In genomic region chr20:9427430-9427829, GRCh38 we compare ENCODE assay signal across 26 cellular contexts.
"Had no signal": no experiment of that assay in that cellular context is flagged by ENCODE, and none has a peak within 500 bp of the region (broad histone marks: within the 10 kb centered on the region; RNA-seq: fewer than 3 reads in every experiment).

No MANE protein-coding gene starts in this region.

- H3K36me3 Mint-ChIP-seq: naive thymus-derived CD8-positive, alpha-beta T cell; stimulated activated memory B cell treated with anti-CD40 and anti-IgM and Interleukin-4, amounts not matched to agents 10 μg/mL and 1 μg/mL and 100 μg/mL, for 72 hours had no signal

- H3K9me3 Mint-ChIP-seq: naive thymus-derived CD8-positive, alpha-beta T cell; stimulated activated memory B cell treated with anti-CD40 and anti-IgM and Interleukin-4, amounts not matched to agents 10 μg/mL and 1 μg/mL and 100 μg/mL, for 72 hours; stimulated activated naive CD8-positive, alpha-beta T cell treated with anti-CD3 and anti-CD28 coated beads, Interleukin-15, amount 100 ng/mL, for 72 hours had no signal

- H3K4me1 Mint-ChIP-seq: naive thymus-derived CD8-positive, alpha-beta T cell; stimulated activated memory B cell treated with anti-CD40 and anti-IgM and Interleukin-4, amounts not matched to agents 10 μg/mL and 1 μg/mL and 100 μg/mL, for 72 hours; stimulated activated naive CD8-positive, alpha-beta T cell treated with anti-CD3 and anti-CD28 coated beads, Interleukin-15, amount 100 ng/mL, for 72 hours had no signal

- H3K27me3 ChIP-seq: left lung, ovary, right atrium auricular region, right lobe of liver, testis, thyroid gland, transverse colon, upper lobe of left lung, vagina had no signal

- DNase-seq: hippocampal formation; kidney glomerular epithelial cell; left colon; left lung; lower lobe of right lung; mammary epithelial cell; mesenchymal stem cell; midbrain; naive thymus-derived CD8-positive, alpha-beta T cell; ovary; right lobe of liver; stimulated activated CD4-positive, alpha-beta T cell treated with anti-CD3 and anti-CD28 coated beads, Interleukin-1b, Interleukin-23, amount 100 ng/mL, for 48 hours; stimulated activated CD4-positive, alpha-beta T cell treated with anti-CD3 and anti-CD28 coated beads, Interleukin-2, amount 100 ng/mL, for 48 hours; stimulated activated CD4-positive, alpha-beta T cell treated with anti-CD3 and anti-CD28 coated beads, Interleukin-4, amount 100 ng/mL, for 4 hours; stimulated activated CD8-positive, alpha-beta memory T cell treated with anti-CD3 and anti-CD28 coated beads, Interleukin-4, amount 100 ng/mL, for 48 hours; stimulated activated naive CD4-positive, alpha-beta T cell treated with Interleukin-2 at 50 U/mL for 16 hours; stimulated activated naive CD8-positive, alpha-beta T cell treated with anti-CD3 and anti-CD28 coated beads, Interleukin-15, amount 100 ng/mL, for 72 hours; testis; thyroid gland; transverse colon; upper lobe of left lung had no signal

- ATAC-seq: left colon; left lung; lower lobe of right lung; naive thymus-derived CD8-positive, alpha-beta T cell; right lobe of liver; stimulated activated memory B cell treated with anti-CD40 and anti-IgM and Interleukin-4, amounts not matched to agents 10 μg/mL and 1 μg/mL and 100 μg/mL, for 72 hours; stimulated activated naive CD8-positive, alpha-beta T cell treated with anti-CD3 and anti-CD28 coated beads, Interleukin-15, amount 100 ng/mL, for 72 hours had no signal

- H3K27ac Mint-ChIP-seq: naive thymus-derived CD8-positive, alpha-beta T cell; progenitor cell of endocrine pancreas; stimulated activated memory B cell treated with anti-CD40 and anti-IgM and Interleukin-4, amounts not matched to agents 10 μg/mL and 1 μg/mL and 100 μg/mL, for 72 hours; stimulated activated naive CD8-positive, alpha-beta T cell treated with anti-CD3 and anti-CD28 coated beads, Interleukin-15, amount 100 ng/mL, for 72 hours had no signal

- H3K4me3 Mint-ChIP-seq: naive thymus-derived CD8-positive, alpha-beta T cell; stimulated activated memory B cell treated with anti-CD40 and anti-IgM and Interleukin-4, amounts not matched to agents 10 μg/mL and 1 μg/mL and 100 μg/mL, for 72 hours; stimulated activated naive CD8-positive, alpha-beta T cell treated with anti-CD3 and anti-CD28 coated beads, Interleukin-15, amount 100 ng/mL, for 72 hours had no signal

- H3K27me3 Mint-ChIP-seq: naive thymus-derived CD8-positive, alpha-beta T cell; progenitor cell of endocrine pancreas; stimulated activated memory B cell treated with anti-CD40 and anti-IgM and Interleukin-4, amounts not matched to agents 10 μg/mL and 1 μg/mL and 100 μg/mL, for 72 hours; stimulated activated naive CD8-positive, alpha-beta T cell treated with anti-CD3 and anti-CD28 coated beads, Interleukin-15, amount 100 ng/mL, for 72 hours had no signal

- H3K27ac ChIP-seq: left lung, lower lobe of right lung, ovary, right atrium auricular region, right lobe of liver, testis, thyroid gland, transverse colon, upper lobe of left lung, vagina had no signal

- H3K4me3 ChIP-seq: left lung, lower lobe of right lung, ovary, right atrium auricular region, right lobe of liver, smooth muscle cell, testis, thyroid gland, transverse colon, upper lobe of left lung, vagina had no signal
